13 cellular contexts compared by ENCODE assay signal in the genomic region with DNA sequence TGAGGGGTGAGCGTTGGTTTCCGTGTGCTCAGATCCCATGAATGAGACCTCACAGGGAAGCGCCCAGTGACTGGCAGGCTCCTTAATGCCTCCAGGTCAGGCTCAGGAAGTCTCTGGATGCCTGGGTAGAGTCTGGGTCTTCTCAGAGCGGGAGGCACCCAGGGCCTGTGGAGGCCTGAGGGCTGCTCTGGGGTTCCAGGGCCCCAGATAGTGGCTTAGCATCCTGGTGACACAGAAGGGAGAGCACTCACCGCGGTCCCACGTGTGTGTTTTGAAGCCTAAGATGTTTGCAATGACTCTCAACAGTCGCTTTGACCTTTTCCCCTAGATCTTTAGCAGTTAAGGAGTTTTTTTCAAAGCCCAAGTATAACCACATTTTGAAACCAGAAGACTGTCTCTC. TPM values are rescaled to one million over a fixed set of nuclear protein-coding genes. Genes with fewer than 3 reads are reported as not detected.
DNase-seq lines count a peak whose midpoint lies in the region; ATAC-seq and TF ChIP-seq lines count a peak whose summit lies in the region.
"Had no signal": no experiment of that assay in that cellular context is flagged by ENCODE, and none has a peak within 500 bp of the region (broad histone marks: within the 10 kb centered on the region; RNA-seq: fewer than 3 reads in every experiment).

No MANE protein-coding gene starts in this region.

- no peak overlapping the region for H3K4me3 Mint-ChIP-seq in activated CD8-positive, alpha-beta memory T cell treated with anti-CD3 and anti-CD28 coated beads, Interleukin-2, amount 10 ng/mL, durations not matched to agents 7 days and 5 days
- no peak overlapping the region for H3K4me3 Mint-ChIP-seq in T-helper 2 cell treated with Interferon-gamma antibody and Interleukin-4, amounts not matched to agents 5 μg/mL and 100 μg/mL, for 36 hours
- H3K4me3 Mint-ChIP-seq in immature natural killer cell (peak overlapping the region in 2 of 5 donors; percentile 39 to 58), progenitor cell of endocrine pancreas (ENCODE audit: low read depth) (no peak overlapping the region)

- no peaks in the 10 kb centered on the region for H3K27me3 Mint-ChIP-seq in activated CD8-positive, alpha-beta memory T cell treated with anti-CD3 and anti-CD28 coated beads, Interleukin-2, amount 10 ng/mL, durations not matched to agents 7 days and 5 days
- H3K27me3 Mint-ChIP-seq in T-helper 2 cell treated with Interferon-gamma antibody and Interleukin-4, amounts not matched to agents 5 μg/mL and 100 μg/mL, for 36 hours (ENCODE audit: low read depth): no peaks in the 10 kb centered on the region
- H3K27me3 Mint-ChIP-seq in immature natural killer cell (ENCODE audit: low read depth in 3 of 3) (no peaks in the 10 kb centered on the region), progenitor cell of endocrine pancreas (no peaks in the 10 kb centered on the region)
- H3K27me3 Mint-ChIP-seq: naive B cell had no signal

- H3K27ac Mint-ChIP-seq in activated CD8-positive, alpha-beta memory T cell treated with anti-CD3 and anti-CD28 coated beads, Interleukin-2, amount 10 ng/mL, durations not matched to agents 7 days and 5 days: no peak overlapping the region
- H3K27ac Mint-ChIP-seq in T-helper 2 cell treated with Interferon-gamma antibody and Interleukin-4, amounts not matched to agents 5 μg/mL and 100 μg/mL, for 36 hours: no peak overlapping the region
- H3K27ac Mint-ChIP-seq in immature natural killer cell (peak overlapping the region; percentile 72 to 86 (median 78)), progenitor cell of endocrine pancreas (no peak overlapping the region)

- peak; percentile 37 for ATAC-seq in activated CD8-positive, alpha-beta memory T cell treated with anti-CD3 and anti-CD28 coated beads, Interleukin-2, amount 10 ng/mL, durations not matched to agents 7 days and 5 days
- ATAC-seq in stimulated activated naive CD8-positive, alpha-beta T cell treated with anti-CD3 and anti-CD28 coated beads, Interleukin-15, Interleukin-2, amounts not matched to agents 100 U/mL and 50 U/mL, for 24 hours: peak; percentile 86

- peaks cover 13% of the 10 kb centered on the region for H3K9me3 Mint-ChIP-seq in activated CD8-positive, alpha-beta memory T cell treated with anti-CD3 and anti-CD28 coated beads, Interleukin-2, amount 10 ng/mL, durations not matched to agents 7 days and 5 days (ENCODE audit: low read depth)
- peaks cover 13% of the 10 kb centered on the region for H3K9me3 Mint-ChIP-seq in T-helper 2 cell treated with Interferon-gamma antibody and Interleukin-4, amounts not matched to agents 5 μg/mL and 100 μg/mL, for 36 hours
- H3K9me3 Mint-ChIP-seq in immature natural killer cell (peaks cover 0 to 8% (median 4%) of the 10 kb centered on the region in 6 donors), progenitor cell of endocrine pancreas (ENCODE audit: low read depth) (peaks cover 14% of the 10 kb centered on the region)

- CTCF ChIA-PET in activated CD8-positive, alpha-beta memory T cell treated with anti-CD3 and anti-CD28 coated beads, Interleukin-2, amount 10 ng/mL, durations not matched to agents 7 days and 5 days (lab: Charles Lee): no interaction called here

- DNase-seq in activated CD8-positive, alpha-beta memory T cell treated with anti-CD3 and anti-CD28 coated beads, Interleukin-2, amount 10 ng/mL, durations not matched to agents 7 days and 5 days: no peak
- DNase-seq in activated CD8-positive, alpha-beta memory T cell treated with anti-CD3 and anti-CD28 coated beads for 24 hours: no peak
- peak; percentile 41 for DNase-seq in T-helper 2 cell treated with Interferon-gamma antibody and Interleukin-4, amounts not matched to agents 5 μg/mL and 100 μg/mL, for 36 hours (ENCODE audit: low spot score)
- no peak for DNase-seq in immature natural killer cell
- DNase-seq in stimulated activated naive CD8-positive, alpha-beta T cell treated with anti-CD3 and anti-CD28 coated beads, Interleukin-15, Interleukin-2, amounts not matched to agents 100 U/mL and 50 U/mL, for 24 hours: peak; percentile 49
- DNase-seq in progenitor cell of endocrine pancreas (ENCODE audit: low spot score, unreplicated experiment): no peak
- no peak for DNase-seq in 8988T
- no peak for DNase-seq in NCI-H1417 (lab: John Stamatoyannopoulos, UW)
- DNase-seq: activated effector memory CD4-positive, alpha-beta T cell treated with anti-CD3 and anti-CD28 coated beads, Interleukin-2, amount 50 U/mL, for 16 hours; amniotic stem cell; naive B cell had no signal

- peaks cover 30% of the 10 kb centered on the region for H3K36me3 Mint-ChIP-seq in activated CD8-positive, alpha-beta memory T cell treated with anti-CD3 and anti-CD28 coated beads, Interleukin-2, amount 10 ng/mL, durations not matched to agents 7 days and 5 days
- H3K36me3 Mint-ChIP-seq in T-helper 2 cell treated with Interferon-gamma antibody and Interleukin-4, amounts not matched to agents 5 μg/mL and 100 μg/mL, for 36 hours (ENCODE audit: low read depth): peaks cover 38% of the 10 kb centered on the region
- peaks cover 31 to 57% (median 33%) of the 10 kb centered on the region in 3 donors for H3K36me3 Mint-ChIP-seq in immature natural killer cell
- H3K36me3 Mint-ChIP-seq in progenitor cell of endocrine pancreas (ENCODE audit: insufficient read depth): peaks cover 44% of the 10 kb centered on the region

- H3K4me1 Mint-ChIP-seq in activated CD8-positive, alpha-beta memory T cell treated with anti-CD3 and anti-CD28 coated beads, Interleukin-2, amount 10 ng/mL, durations not matched to agents 7 days and 5 days: peaks cover 10% of the 10 kb centered on the region
- H3K4me1 Mint-ChIP-seq in T-helper 2 cell treated with Interferon-gamma antibody and Interleukin-4, amounts not matched to agents 5 μg/mL and 100 μg/mL, for 36 hours (ENCODE audit: low read depth): peaks cover 3% of the 10 kb centered on the region
- peaks cover 15 to 59% of the 10 kb centered on the region in 2 donors for H3K4me1 Mint-ChIP-seq in immature natural killer cell
- no peaks in the 10 kb centered on the region for H3K4me1 Mint-ChIP-seq in progenitor cell of endocrine pancreas (ENCODE audit: low read depth)

- no peak for TF ChIP-seq CTCF in progenitor cell of endocrine pancreas (IDR thresholded peaks at IDR 0.05; ENCODE audit: unreplicated experiment)

RNA-seq across cellular contexts. Expression of gene PRMT2, which starts 25.0 kb away (rescaled TPM):
- 100 to 1,000 TPM in 1 of 2 experiments, 10 to 100 TPM in 1; 99.7 to 107 TPM for total RNA-seq in activated CD8-positive, alpha-beta memory T cell treated with anti-CD3 and anti-CD28 coated beads, Interleukin-2, amount 10 ng/mL, durations not matched to agents 7 days and 5 days
- polyA plus RNA-seq in immature natural killer cell: 100 to 1,000 TPM; 386 to 451 (median 444) TPM
- total RNA-seq in progenitor cell of endocrine pancreas: 91.9 and 94.1 TPM in 2 replicates

RNA-seq across cellular contexts. Expression of gene S100B, which starts 55.6 kb away (rescaled TPM):
- 1 to 10 TPM in 1 of 2 experiments, under 1 TPM in 1; 0.77 to 1.5 TPM for total RNA-seq in activated CD8-positive, alpha-beta memory T cell treated with anti-CD3 and anti-CD28 coated beads, Interleukin-2, amount 10 ng/mL, durations not matched to agents 7 days and 5 days
- 100 to 1,000 TPM in 1 of 3 donors, 10 to 100 TPM in 2; 12.6 to 138 (median 67.6) TPM for polyA plus RNA-seq in immature natural killer cell
- not detected in 2 replicates for total RNA-seq in progenitor cell of endocrine pancreas
- total RNA-seq: OCI-LY7 had no signal
- polyA plus RNA-seq: BJ had no signal

Comparison
In these comparisons a context has a peak if more than half of its experiments do, and no peak if none do; other contexts are left out.
1. DNase-seq: peak in T-helper 2 cell treated with Interferon-gamma antibody and Interleukin-4, amounts not matched to agents 5 μg/mL and 100 μg/mL, for 36 hours (single experiment) and stimulated activated naive CD8-positive, alpha-beta T cell treated with anti-CD3 and anti-CD28 coated beads, Interleukin-15, Interleukin-2, amounts not matched to agents 100 U/mL and 50 U/mL, for 24 hours (single experiment); none in activated CD8-positive, alpha-beta memory T cell treated with anti-CD3 and anti-CD28 coated beads, Interleukin-2, amount 10 ng/mL, durations not matched to agents 7 days and 5 days (single experiment), activated CD8-positive, alpha-beta memory T cell treated with anti-CD3 and anti-CD28 coated beads for 24 hours (single experiment), immature natural killer cell (0 of 3), progenitor cell of endocrine pancreas (single experiment), 8988T (single experiment) and NCI-H1417 (0 of 3).
2. H3K27ac Mint-ChIP-seq: peak in immature natural killer cell (6 of 6); none in activated CD8-positive, alpha-beta memory T cell treated with anti-CD3 and anti-CD28 coated beads, Interleukin-2, amount 10 ng/mL, durations not matched to agents 7 days and 5 days (single experiment), T-helper 2 cell treated with Interferon-gamma antibody and Interleukin-4, amounts not matched to agents 5 μg/mL and 100 μg/mL, for 36 hours (single experiment) and progenitor cell of endocrine pancreas (single experiment).